ENCODE assay signal across 9 cellular contexts in the genomic region with DNA sequence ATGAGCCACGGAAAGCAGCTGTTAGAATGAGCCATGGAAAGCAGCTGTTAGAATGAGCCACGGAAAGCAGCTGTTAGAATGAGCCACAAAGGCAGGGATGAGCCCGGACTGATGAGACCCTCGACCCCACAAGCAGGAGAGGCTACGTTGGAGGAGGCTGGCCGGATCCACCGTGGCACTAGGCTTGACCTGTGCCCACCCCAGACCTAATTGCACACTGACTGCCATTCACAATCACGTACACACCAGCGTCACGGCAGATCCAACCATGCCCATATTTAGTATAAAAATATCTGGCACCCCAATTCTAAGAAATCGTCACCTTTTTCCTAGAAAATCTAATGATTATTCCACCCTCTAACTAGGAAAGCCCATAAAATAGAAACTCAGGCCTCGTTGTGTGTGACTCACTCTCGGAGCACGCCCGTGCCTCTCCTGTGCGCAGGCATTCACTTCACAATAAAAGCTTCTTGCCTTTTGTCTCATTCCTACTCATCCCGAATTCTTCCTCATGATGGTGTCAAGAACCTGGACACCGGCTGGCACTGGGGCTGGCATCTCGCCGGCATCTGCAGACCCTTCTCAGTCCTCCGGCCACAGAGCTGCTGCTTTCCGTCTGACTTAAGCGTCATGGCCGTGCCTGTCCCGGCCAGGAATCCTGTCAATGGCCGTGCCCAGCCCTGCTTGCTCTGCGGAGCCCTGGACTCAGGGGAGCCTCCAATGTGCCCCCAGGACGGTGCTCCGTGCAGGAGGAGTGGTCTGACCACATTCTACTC. TPM values are rescaled to one million over a fixed set of nuclear protein-coding genes. Genes with fewer than 3 reads are reported as not detected.
DNase-seq lines count a peak whose midpoint lies in the region; ATAC-seq, FAIRE-seq and TF ChIP-seq lines count a peak whose summit lies in the region.
"Had no signal": no experiment of that assay in that cellular context is flagged by ENCODE, and none has a peak within 500 bp of the region (broad histone marks: within the 10 kb centered on the region; RNA-seq: fewer than 3 reads in every experiment).

No MANE protein-coding gene starts in this region.

- H3K4me1 Mint-ChIP-seq in activated naive CD4-positive, alpha-beta T cell treated with anti-CD3 and anti-CD28 coated beads for 36 hours (ENCODE audit: low read depth), result peaks cover 20% of the 10 kb centered on the region

- H3K4me2 ChIP-seq in H1 (ENCODE audit: insufficient read depth in 1 of 2, low read depth in 2 of 2, low read length in 2 of 2), result peak overlapping the region in 1 of 2 experiments; percentile 20; a peak in 1 of 4 replicates

- H3K27ac ChIP-seq in H1 (ENCODE audit: low read depth, low read length), result no peak overlapping the region

- H3K9me3 Mint-ChIP-seq in activated naive CD4-positive, alpha-beta T cell treated with anti-CD3 and anti-CD28 coated beads for 36 hours, result peaks cover 6% of the 10 kb centered on the region

- no peak overlapping the region for H3K4me3 ChIP-seq in H1 (ENCODE audit: extremely low read depth in 1 of 4, insufficient read depth in 2 of 4, low read depth in 3 of 4, low read length in 4 of 4)

- no peak overlapping the region for H3K27ac Mint-ChIP-seq in activated naive CD4-positive, alpha-beta T cell treated with anti-CD3 and anti-CD28 coated beads for 36 hours
- H3K27ac Mint-ChIP-seq: activated naive CD8-positive, alpha-beta T cell had no signal

- peaks cover 0 to 2% of the 10 kb centered on the region in 2 experiments; a peak in 1 of 4 replicates for H3K9me3 ChIP-seq in H1 (ENCODE audit: insufficient read depth in 2 of 2, low read depth in 1 of 2, low read length in 1 of 2)

- H4K20me1 ChIP-seq in H1 (replicated peaks in 1 of 2; ENCODE audit: control insufficient read depth in 1 of 2, insufficient read depth in 2 of 2, low read length in 2 of 2), result no peaks in the 10 kb centered on the region

- no peaks in the 10 kb centered on the region for H3K36me3 ChIP-seq in H1 (ENCODE audit: control insufficient read depth in 2 of 4, insufficient read depth in 4 of 4, low read length in 3 of 4)

- H2BK12ac ChIP-seq in H1 (ENCODE audit: low read depth, low read length), result no peak overlapping the region

- DNase-seq in COLO668 (lab: John Stamatoyannopoulos, UW; ENCODE audit: unreplicated experiment) (peak; percentile 16), NCI-H2227 treated with DMSO at 0.1 percent for 48 hours (lab: John Stamatoyannopoulos, UW) (peak; percentile 22), H1 (ENCODE audit: low read depth in 1 of 2, low spot score in 2 of 2) (no peak), occipital lobe (lab: John Stamatoyannopoulos, UW) (peak; percentile 16)
- no peak for DNase-seq in activated naive CD4-positive, alpha-beta T cell treated with anti-CD3 and anti-CD28 coated beads for 36 hours

- H3K14ac ChIP-seq in H1 (ENCODE audit: insufficient read length), result no peak overlapping the region

- H4K5ac ChIP-seq in H1 (ENCODE audit: insufficient read length, low read depth, low read length), result no peak overlapping the region

- TF ChIP-seq POLR2A in H1 (IDR thresholded peaks at IDR 0.05; ENCODE audit: control extremely low read depth in 1 of 2, low read depth in 2 of 2, low read length in 2 of 2), result no peak

- H3K23ac ChIP-seq in H1 (ENCODE audit: insufficient read length), result no peak overlapping the region

- no peak overlapping the region; the same call in 1 of the 2 replicates for H2BK20ac ChIP-seq in H1 (ENCODE audit: low read length)

- H3K36me3 Mint-ChIP-seq in activated naive CD4-positive, alpha-beta T cell treated with anti-CD3 and anti-CD28 coated beads for 36 hours (ENCODE audit: low read depth), result no peaks in the 10 kb centered on the region
- H3K36me3 Mint-ChIP-seq: activated naive CD8-positive, alpha-beta T cell had no signal

- no peak overlapping the region for H2AK5ac ChIP-seq in H1 (ENCODE audit: low read depth, low read length)

- CTCF ChIA-PET in H1 (lab: Charles Lee; ENCODE audit: partially characterized antibody), result interaction anchor here (1.0 to 1.9 kb wide), 5 partner anchors 11 to 108 kb away, joined by 3 to 5 read pairs (median 3); no protein-coding TSS in a partner anchor
- CTCF ChIA-PET in activated naive CD4-positive, alpha-beta T cell treated with anti-CD3 and anti-CD28 coated beads for 36 hours (lab: Charles Lee), result no interaction called here

- H3K4me1 ChIP-seq in H1 (replicated peaks in 1 of 4; ENCODE audit: control insufficient read depth in 3 of 4, insufficient read depth in 4 of 4, low read length in 3 of 4), result peaks cover 0 to 14% (median 8%) of the 10 kb centered on the region in 4 experiments; a peak in 6 of 7 replicates

- no peak for TF ChIP-seq EP300 in H1 (IDR thresholded peaks at IDR 0.05; ENCODE audit: borderline replicate concordance in 1 of 2, low read depth in 2 of 2, low read length in 2 of 2)

- WGBS in H1 (ENCODE audit: extremely low coverage in 1 of 2, insufficient coverage in 1 of 2, insufficient read length in 1 of 2, insufficient replicate concordance in 2 of 2, low coverage in 1 of 2, low lambda C conversion rate in 2 of 2, missing lambda C conversion rate in 1 of 2), 2 experiments, result 68% methylated on average over 29 of the region's 29 CpGs; no CpG with 5 or more reads in 1 of the 2 experiments

- no peak overlapping the region for H2BK120ac ChIP-seq in H1 (replicated peaks; ENCODE audit: low read depth, low read length)

- no peak for TF ChIP-seq CTCF in H1 (IDR thresholded peaks at IDR 0.05; ENCODE audit: control extremely low read depth in 1 of 3, insufficient read depth in 1 of 3, low read depth in 1 of 3, low read length in 3 of 3)

- H3K27me3 ChIP-seq in H1 (replicated peaks in 1 of 4; ENCODE audit: control insufficient read depth in 3 of 4, extremely low read depth in 1 of 4, insufficient read depth in 3 of 4, low read length in 3 of 4), result peaks cover 9 to 29% (median 24%) of the 10 kb centered on the region in 4 experiments

- intact Hi-C loops in activated naive CD4-positive, alpha-beta T cell treated with anti-CD3 and anti-CD28 coated beads for 36 hours (cut with micrococcal nuclease), result no loop called here

- no peak overlapping the region for H3K56ac ChIP-seq in H1 (replicated peaks; ENCODE audit: insufficient read length, low read depth, low read length)

- H3K4me3 Mint-ChIP-seq in activated naive CD4-positive, alpha-beta T cell treated with anti-CD3 and anti-CD28 coated beads for 36 hours, result no peak overlapping the region
- H3K4me3 Mint-ChIP-seq: activated naive CD8-positive, alpha-beta T cell had no signal

- peak overlapping the region; percentile 97; the same call in 1 of the 2 replicates for H2BK15ac ChIP-seq in H1 (ENCODE audit: low read length)

- H2BK5ac ChIP-seq in H1 (ENCODE audit: low read depth, low read length), result no peak overlapping the region

- peak overlapping the region; percentile 24; the same call in 1 of the 2 replicates for H3K18ac ChIP-seq in H1 (ENCODE audit: extremely low read depth, low read length)

- TF ChIP-seq RAD21 in H1 (IDR thresholded peaks at IDR 0.05 in 1 of 2, conservative IDR thresholded peaks at IDR 0.05 in 1 of 2; ENCODE audit: low read depth in 2 of 2, low read length in 2 of 2), result no peak

- no peak for FAIRE-seq in H1 (lab: Jason Lieb, UNC)

- POLR2A ChIA-PET in H1 (lab: Charles Lee; ENCODE audit: partially characterized antibody), result no interaction called here

- no peaks in the 10 kb centered on the region for H3K79me2 ChIP-seq in H1 (ENCODE audit: control insufficient read depth in 1 of 2, insufficient read depth in 2 of 2, low read length in 2 of 2)

- H3K9ac ChIP-seq in H1 (replicated peaks in 1 of 4; ENCODE audit: extremely low read depth in 1 of 4, low read depth in 3 of 4, low read length in 3 of 4), result no peak overlapping the region

- no peak for ATAC-seq in HG03439 (IDR thresholded peaks at IDR 0.05; ENCODE audit: unreplicated experiment)
- no peak for ATAC-seq in GM19467 (IDR thresholded peaks at IDR 0.05; ENCODE audit: unreplicated experiment)
- no peak for ATAC-seq in GM19452 (IDR thresholded peaks at IDR 0.05; ENCODE audit: unreplicated experiment)

- H3K4ac ChIP-seq in H1 (replicated peaks; ENCODE audit: insufficient read length, low read depth, low read length), result no peak overlapping the region

- no peaks in the 10 kb centered on the region for H3K23me2 ChIP-seq in H1 (ENCODE audit: low read depth, low read length)

- no peaks in the 10 kb centered on the region for H3K79me1 ChIP-seq in H1 (ENCODE audit: low read depth, low read length)

- no peak overlapping the region for H4K91ac ChIP-seq in H1 (replicated peaks; ENCODE audit: insufficient read length, low read length)

- peak overlapping the region; percentile 86; the same call in 1 of the 2 replicates for H4K8ac ChIP-seq in H1 (ENCODE audit: extremely low read depth, insufficient read depth, low read length)

- no peak overlapping the region for H2AFZ ChIP-seq in H1 (ENCODE audit: low read length)

- no peaks in the 10 kb centered on the region for H3K27me3 Mint-ChIP-seq in activated naive CD4-positive, alpha-beta T cell treated with anti-CD3 and anti-CD28 coated beads for 36 hours (ENCODE audit: low read depth)
- H3K27me3 Mint-ChIP-seq: activated naive CD8-positive, alpha-beta T cell had no signal

RNA-seq across cellular contexts. Expression of a gene that starts 5.5 kb away (rescaled TPM):
- 0.20 and 0.57 TPM in 2 replicates for total RNA-seq in H1 (2021; fragmentation: NEBNext Ultra II Directional; extraction: Animal tissue kit (Norgen Biotek cat#: 25700))
- 0.46 and 0.65 TPM in 2 replicates for polyA plus RNA-seq in H1 (2011; rRNA removed)
- 0.69 TPM for polyA plus RNA-seq in H1 (2011; cell fraction: cytosol; rRNA removed)
- polyA plus RNA-seq in H1 (2011; cell fraction: nucleus; rRNA removed), result 0.36 TPM
- 0.42 to 0.99 TPM (median 0.48 TPM) in 3 of 4 replicates, not detected in the other for polyA plus RNA-seq in H1 (2012, experiment 1 of 2)
- 0.29 TPM for polyA plus RNA-seq in H1 (2012, experiment 2 of 2)
- polyA plus RNA-seq in H1 (2013, experiment 1 of 2), result 0.14 TPM
- polyA plus RNA-seq in H1 (2013, experiment 2 of 2), result 0.20 TPM
- 0.35 and 0.68 TPM in 2 replicates for polyA minus RNA-seq in H1 (2011; rRNA and poly(A)+ RNA removed)
- polyA minus RNA-seq in H1 (2011; cell fraction: cytosol; rRNA and poly(A)+ RNA removed), result not detected
- polyA minus RNA-seq in H1 (2011; cell fraction: nucleus; rRNA and poly(A)+ RNA removed), result not detected
- total RNA-seq in occipital lobe, result 0.78 TPM
- 1 to 10 TPM; 2.8 to 3.8 TPM for total RNA-seq in activated naive CD4-positive, alpha-beta T cell treated with anti-CD3 and anti-CD28 coated beads for 36 hours

RNA-seq across cellular contexts. Expression of a gene that starts 20.0 kb away (rescaled TPM):
- 0.38 and 0.54 TPM in 2 replicates for total RNA-seq in H1 (2021; fragmentation: NEBNext Ultra II Directional; extraction: Animal tissue kit (Norgen Biotek cat#: 25700))
- 0.46 and 0.80 TPM in 2 replicates for polyA plus RNA-seq in H1 (2011; rRNA removed)
- polyA plus RNA-seq in H1 (2011; cell fraction: cytosol; rRNA removed), result 0.85 TPM
- polyA plus RNA-seq in H1 (2011; cell fraction: nucleus; rRNA removed), result 0.83 TPM
- polyA plus RNA-seq in H1 (2012, experiment 1 of 2), result 0.40 to 1.3 TPM (median 0.64 TPM) in 4 replicates
- polyA plus RNA-seq in H1 (2012, experiment 2 of 2), result 0.38 TPM
- 0.28 TPM for polyA plus RNA-seq in H1 (2013, experiment 1 of 2)
- polyA plus RNA-seq in H1 (2013, experiment 2 of 2), result 0.35 TPM
- polyA minus RNA-seq in H1 (2011; rRNA and poly(A)+ RNA removed), result 1.6 TPM in 2 replicates
- 0.95 TPM for polyA minus RNA-seq in H1 (2011; cell fraction: cytosol; rRNA and poly(A)+ RNA removed)
- polyA minus RNA-seq in H1 (2011; cell fraction: nucleus; rRNA and poly(A)+ RNA removed), result 0.60 TPM
- not detected for total RNA-seq in occipital lobe
- total RNA-seq in activated naive CD4-positive, alpha-beta T cell treated with anti-CD3 and anti-CD28 coated beads for 36 hours, result under 1 TPM in 1 of 2 experiments, not detected in 1; 0.21 TPM

RNA-seq across cellular contexts. Expression of a gene that starts 21.6 kb away (rescaled TPM):
- 0.86 and 1.3 TPM in 2 replicates for total RNA-seq in H1 (2021; fragmentation: NEBNext Ultra II Directional; extraction: Animal tissue kit (Norgen Biotek cat#: 25700))
- 0.83 and 1.8 TPM in 2 replicates for polyA plus RNA-seq in H1 (2011; rRNA removed)
- 0.90 TPM for polyA plus RNA-seq in H1 (2011; cell fraction: cytosol; rRNA removed)
- polyA plus RNA-seq in H1 (2011; cell fraction: nucleus; rRNA removed), result 1.3 TPM
- 0.37 to 2.0 TPM (median 1.2 TPM) in 4 replicates for polyA plus RNA-seq in H1 (2012, experiment 1 of 2)
- 0.37 TPM for polyA plus RNA-seq in H1 (2012, experiment 2 of 2)
- polyA plus RNA-seq in H1 (2013, experiment 1 of 2), result 1.7 TPM
- 1.9 TPM for polyA plus RNA-seq in H1 (2013, experiment 2 of 2)
- polyA minus RNA-seq in H1 (2011; rRNA and poly(A)+ RNA removed), result 0.12 TPM in 1 of 2 replicates, not detected in the other
- not detected for polyA minus RNA-seq in H1 (2011; cell fraction: cytosol; rRNA and poly(A)+ RNA removed)
- polyA minus RNA-seq in H1 (2011; cell fraction: nucleus; rRNA and poly(A)+ RNA removed), result 0.50 TPM
- not detected for total RNA-seq in occipital lobe
- 100 to 1,000 TPM; 635 to 646 TPM for total RNA-seq in activated naive CD4-positive, alpha-beta T cell treated with anti-CD3 and anti-CD28 coated beads for 36 hours

RNA-seq across cellular contexts. Expression of a gene that starts 32.5 kb away (rescaled TPM):
- 0.63 TPM in 1 of 2 replicates, not detected in the other for total RNA-seq in H1 (2021; fragmentation: NEBNext Ultra II Directional; extraction: Animal tissue kit (Norgen Biotek cat#: 25700))
- 0.27 and 0.49 TPM in 2 replicates for polyA plus RNA-seq in H1 (2011; rRNA removed)
- polyA plus RNA-seq in H1 (2011; cell fraction: cytosol; rRNA removed), result 0.16 TPM
- 0.73 TPM for polyA plus RNA-seq in H1 (2011; cell fraction: nucleus; rRNA removed)
- polyA plus RNA-seq in H1 (2012, experiment 1 of 2), result 0.17 to 0.27 TPM (median 0.20 TPM) in 3 of 4 replicates, not detected in the other
- polyA plus RNA-seq in H1 (2012, experiment 2 of 2), result not detected
- polyA plus RNA-seq in H1 (2013, experiment 1 of 2), result 0.47 TPM
- 0.33 TPM for polyA plus RNA-seq in H1 (2013, experiment 2 of 2)
- polyA minus RNA-seq in H1 (2011; rRNA and poly(A)+ RNA removed), result not detected in 2 replicates
- polyA minus RNA-seq in H1 (2011; cell fraction: cytosol; rRNA and poly(A)+ RNA removed), result not detected
- polyA minus RNA-seq in H1 (2011; cell fraction: nucleus; rRNA and poly(A)+ RNA removed), result not detected
- not detected for total RNA-seq in occipital lobe
- not detected for total RNA-seq in activated naive CD4-positive, alpha-beta T cell treated with anti-CD3 and anti-CD28 coated beads for 36 hours

Comparison
In these comparisons a context has a peak if more than half of its experiments do, and no peak if none do; other contexts are left out.
1. DNase-seq: peak in COLO668 (single experiment), NCI-H2227 treated with DMSO at 0.1 percent for 48 hours (single experiment) and occipital lobe (single experiment); none in H1 (0 of 2) and activated naive CD4-positive, alpha-beta T cell treated with anti-CD3 and anti-CD28 coated beads for 36 hours (single experiment).
2. RNA of a gene that starts 21.6 kb away (total RNA-seq): 635 to 646 TPM in activated naive CD4-positive, alpha-beta T cell treated with anti-CD3 and anti-CD28 coated beads for 36 hours; 0.86 to 1.3 TPM in H1 and not detected in occipital lobe (single experiment); every median in the first group is over 100 times any median in the second.